ENCODE assay signal across 27 cellular contexts in the genomic region with DNA sequence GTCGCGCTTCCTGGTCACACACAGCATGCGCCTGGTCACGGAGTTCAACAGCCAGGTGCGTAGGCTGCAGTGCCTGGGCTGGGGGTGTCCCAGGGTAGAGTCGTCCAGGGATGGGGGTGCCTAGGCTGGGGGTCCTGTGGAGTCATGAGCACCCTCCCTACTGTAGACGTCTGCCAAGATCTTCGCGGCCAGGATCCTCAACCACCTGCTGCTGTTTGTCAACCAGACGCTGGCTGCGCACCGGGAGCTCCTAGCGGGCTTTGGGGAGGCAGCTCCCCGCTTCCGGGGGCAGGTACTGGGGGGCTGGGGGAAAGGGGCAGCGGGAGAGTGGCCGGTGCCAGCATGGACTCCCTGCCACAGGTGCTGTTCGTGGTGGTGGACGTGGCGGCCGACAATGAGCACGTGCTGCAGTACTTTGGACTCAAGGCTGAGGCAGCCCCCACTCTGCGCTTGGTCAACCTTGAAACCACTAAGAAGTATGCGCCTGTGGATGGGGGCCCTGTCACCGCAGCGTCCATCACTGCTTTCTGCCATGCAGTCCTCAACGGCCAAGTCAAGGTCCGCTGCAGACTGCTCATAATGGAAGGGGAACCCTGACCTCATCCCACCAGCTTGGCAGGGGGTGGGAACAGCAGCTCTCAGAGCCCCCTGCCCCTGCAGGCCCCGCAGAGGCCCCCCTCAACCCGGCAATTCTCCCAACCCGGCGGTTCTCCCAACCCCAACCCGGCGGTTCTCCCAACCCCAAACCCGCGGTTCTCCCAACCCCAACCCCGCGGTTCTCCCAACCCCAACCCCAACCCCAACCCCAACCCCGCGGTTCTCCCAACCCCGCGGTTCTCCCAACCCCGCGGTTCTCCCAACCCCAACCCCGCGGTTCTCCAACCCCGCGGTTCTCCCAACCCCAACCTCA. TPM values are rescaled to one million over a fixed set of nuclear protein-coding genes. Genes with fewer than 3 reads are reported as not detected.
"Had no signal": no experiment of that assay in that cellular context is flagged by ENCODE, and none has a peak within 500 bp of the region (broad histone marks: within the 10 kb centered on the region; RNA-seq: fewer than 3 reads in every experiment).

No MANE protein-coding gene starts in this region.

- FAIRE-seq: endometrium, small intestine, TTC549, urothelium cell line had no signal

- H3K4me3 ChIP-seq: coronary artery, tibial nerve had no signal

- H3K27ac ChIP-seq: coronary artery, foreskin keratinocyte, parathyroid adenoma, tibial nerve, WERI-Rb-1 had no signal

- H2AFZ ChIP-seq: parathyroid adenoma had no signal

- DNase-seq: activated CD4-positive, alpha-beta T cell treated with anti-CD3 and anti-CD28 coated beads, Interleukin-2, amount 10 ng/mL, durations not matched to agents 7 days and 5 days; activated CD4-positive, CD25-positive, alpha-beta regulatory T cell treated with anti-CD3 and anti-CD28 coated beads, Interleukin-2, amount 50 U/mL, for 72 hours; activated CD8-positive, alpha-beta memory T cell treated with anti-CD3 and anti-CD28 coated beads, Interleukin-2, amount 10 ng/mL, durations not matched to agents 7 days and 5 days; activated CD8-positive, alpha-beta T cell treated with anti-CD3 and anti-CD28 coated beads for 36 hours; activated effector memory CD4-positive, alpha-beta T cell treated with anti-CD3 and anti-CD28 coated beads, Interleukin-2, amount 50 U/mL, for 16 hours; activated naive CD4-positive, alpha-beta T cell treated with anti-CD3 and anti-CD28 coated beads, Interleukin-2, amount 10 ng/mL, durations not matched to agents 7 days and 5 days; activated T-cell treated with anti-CD3 and anti-CD28 coated beads for 4 hours; amygdala; cerebellar nuclear complex; erythroblast; foreskin keratinocyte; left cardiac atrium; nucleus accumbens; small intestine; stimulated activated CD4-positive, alpha-beta T cell treated with anti-CD3 and anti-CD28 coated beads, Interleukin-2, amount 100 ng/mL, for 24 hours; stimulated activated naive CD8-positive, alpha-beta T cell treated with anti-CD3 and anti-CD28 coated beads, Interleukin-15, amount 100 ng/mL, for 72 hours; WERI-Rb-1 had no signal

- H3K9me3 ChIP-seq: tibial nerve had no signal

- H3K4me1 ChIP-seq: foreskin keratinocyte, parathyroid adenoma had no signal

- ATAC-seq: activated CD8-positive, alpha-beta memory T cell treated with anti-CD3 and anti-CD28 coated beads, Interleukin-2, amount 10 ng/mL, durations not matched to agents 7 days and 5 days; activated CD8-positive, alpha-beta T cell treated with anti-CD3 and anti-CD28 coated beads for 36 hours; foreskin keratinocyte; left cardiac atrium; sciatic nerve; stimulated activated effector memory CD8-positive, alpha-beta T cell treated with anti-CD3 and anti-CD28 coated beads, Interleukin-12 subunit alpha, Interleukin-12 subunit beta, amount 100 ng/mL, for 72 hours; stimulated activated naive CD8-positive, alpha-beta T cell treated with anti-CD3 and anti-CD28 coated beads, Interleukin-15, amount 100 ng/mL, for 72 hours had no signal

- H3K79me2 ChIP-seq: parathyroid adenoma had no signal

- H3K9ac ChIP-seq: parathyroid adenoma had no signal

RNA-seq across cellular contexts. Expression of a gene that starts 2.4 kb away (rescaled TPM):
- total RNA-seq: activated CD4-positive, alpha-beta T cell treated with anti-CD3 and anti-CD28 coated beads, Interleukin-2, amount 10 ng/mL, durations not matched to agents 7 days and 5 days; activated CD8-positive, alpha-beta memory T cell treated with anti-CD3 and anti-CD28 coated beads, Interleukin-2, amount 10 ng/mL, durations not matched to agents 7 days and 5 days; activated CD8-positive, alpha-beta T cell treated with anti-CD3 and anti-CD28 coated beads for 36 hours; mononuclear cell had no signal

RNA-seq across cellular contexts. Expression of a gene that starts 5.0 kb away (rescaled TPM):
- total RNA-seq: activated CD4-positive, alpha-beta T cell treated with anti-CD3 and anti-CD28 coated beads, Interleukin-2, amount 10 ng/mL, durations not matched to agents 7 days and 5 days; activated CD8-positive, alpha-beta memory T cell treated with anti-CD3 and anti-CD28 coated beads, Interleukin-2, amount 10 ng/mL, durations not matched to agents 7 days and 5 days; activated CD8-positive, alpha-beta T cell treated with anti-CD3 and anti-CD28 coated beads for 36 hours; foreskin keratinocyte; lower leg skin; mononuclear cell; tibial nerve had no signal
- polyA plus RNA-seq: foreskin keratinocyte had no signal

RNA-seq across cellular contexts. Expression of a gene that starts 9.7 kb away (rescaled TPM):
- total RNA-seq: activated CD4-positive, alpha-beta T cell treated with anti-CD3 and anti-CD28 coated beads, Interleukin-2, amount 10 ng/mL, durations not matched to agents 7 days and 5 days; activated CD8-positive, alpha-beta memory T cell treated with anti-CD3 and anti-CD28 coated beads, Interleukin-2, amount 10 ng/mL, durations not matched to agents 7 days and 5 days; activated CD8-positive, alpha-beta T cell treated with anti-CD3 and anti-CD28 coated beads for 36 hours; foreskin keratinocyte; mononuclear cell had no signal
